In genomic region chr3:157174616-157175498, GRCh38 we compare ENCODE assay signal across 1 cellular context.
TF ChIP-seq lines count a peak whose summit lies in the region.

No MANE protein-coding gene starts in this region.

TF ChIP-seq in GM12878, 131 proteins besides CTCF, POLR2A, EP300 and RAD21 (continued from another document and continues in another):
- TF ChIP-seq USF1 (IDR thresholded peaks at IDR 0.05; ENCODE audit: borderline replicate concordance, extremely low read length, insufficient read depth, low read depth, low read length) (no peak), FOXM1 (IDR thresholded peaks at IDR 0.05; ENCODE audit: low read depth, low read length) (peak; percentile 70), SMC3 (IDR thresholded peaks at IDR 0.05; ENCODE audit: borderline replicate concordance, low read length) (no peak; the same call in 1 of the 2 replicates), ZNF592 (IDR thresholded peaks at IDR 0.05) (no peak), ESRRA (IDR thresholded peaks at IDR 0.05; ENCODE audit: low read length) (no peak), RELB (IDR thresholded peaks at IDR 0.05; ENCODE audit: low read depth) (peak; percentile 79; the same call in 1 of the 2 replicates), HCFC1 (IDR thresholded peaks at IDR 0.05; ENCODE audit: low read length) (peak; percentile 69), TBL1XR1 (IDR thresholded peaks at IDR 0.05; ENCODE audit: low read depth, low read length) (peak; percentile 87), NR2C1 (IDR thresholded peaks at IDR 0.05) (peak; percentile 46), FOS (IDR thresholded peaks at IDR 0.05; ENCODE audit: borderline replicate concordance, extremely low read depth, insufficient read length) (no peak), HDAC6 (IDR thresholded peaks at IDR 0.05; ENCODE audit: unreplicated experiment) (peak; percentile 5), NBN (IDR thresholded peaks at IDR 0.05) (peak; percentile 94), SUZ12 (IDR thresholded peaks at IDR 0.05; ENCODE audit: unreplicated experiment) (no peak), REST (IDR thresholded peaks at IDR 0.05; ENCODE audit: low read depth, low read length) (0 out of 2 replicates have a peak, but pooled peaks have one; percentile 4), RCOR1 (conservative IDR thresholded peaks at IDR 0.05; ENCODE audit: low read depth, low read length) (no peak), STAT3 (IDR thresholded peaks at IDR 0.05; ENCODE audit: low read depth, low read length) (peak; percentile 98), RUNX3 (IDR thresholded peaks at IDR 0.05; ENCODE audit: low read length) (peak; percentile 85), POLR2AphosphoS5 (IDR thresholded peaks at IDR 0.05; ENCODE audit: low read length) (peak; percentile 97), POU2F2 (IDR thresholded peaks at IDR 0.05; ENCODE audit: borderline replicate concordance, low read depth, low read length) (peak; percentile 76), KDM1A (IDR thresholded peaks at IDR 0.05; ENCODE audit: borderline replicate concordance) (no peak), USF2 (IDR thresholded peaks at IDR 0.05; ENCODE audit: borderline replicate concordance, low read depth, low read length) (no peak), IKZF2 (IDR thresholded peaks at IDR 0.05) (peak; percentile 60 to 77), ASH2L (IDR thresholded peaks at IDR 0.05; ENCODE audit: borderline replicate concordance, low read depth) (no peak; the same call in 1 of the 2 replicates), ELK1 (IDR thresholded peaks at IDR 0.05; ENCODE audit: low read depth, low read length) (peak; percentile 88), BACH1 (IDR thresholded peaks at IDR 0.05; ENCODE audit: borderline replicate concordance) (peak; percentile 97), ZNF687 (IDR thresholded peaks at IDR 0.05) (peak; percentile 84), NKRF (conservative IDR thresholded peaks at IDR 0.05) (peak; percentile 86), CHD1 (IDR thresholded peaks at IDR 0.05; ENCODE audit: low read depth, low read length) (peak; percentile 73), IKZF1 (conservative IDR thresholded peaks at IDR 0.05) (peak; percentile 98), MAX (IDR thresholded peaks at IDR 0.05; ENCODE audit: low read depth, low read length) (peak; percentile 92), SPI1 (IDR thresholded peaks at IDR 0.05; ENCODE audit: borderline replicate concordance, insufficient read depth, low read depth, low read length) (peak; percentile 36; the same call in 1 of the 2 replicates), NRF1 (conservative IDR thresholded peaks at IDR 0.05; ENCODE audit: low read depth, low read length) (peak; percentile 96), CHD4 (IDR thresholded peaks at IDR 0.05) (no peak), ZNF622 (IDR thresholded peaks at IDR 0.05) (no peak), ZBTB4 (CRISPR knock-in tag; IDR thresholded peaks at IDR 0.05) (0 out of 2 replicates have a peak, but pooled peaks have one; percentile 38)
